ENCODE assay signal across 1 cellular context in genomic region chr1:75724472-75725022, GRCh38.
TF ChIP-seq lines count a peak whose summit lies in the region.

Gene ACADM (plus strand): TSS chr1:75724709. CDS start chr1:75724788, 79 bp downstream.

TF ChIP-seq in GM12878, 131 proteins besides CTCF, POLR2A, EP300 and RAD21 (continued from another document):
- TF ChIP-seq ZNF687 (IDR thresholded peaks at IDR 0.05) (peak; percentile 62; the same call in 1 of the 2 replicates), EED (IDR thresholded peaks at IDR 0.05; ENCODE audit: low read depth) (peak; percentile 81), ASH2L (IDR thresholded peaks at IDR 0.05; ENCODE audit: borderline replicate concordance, low read depth) (no peak), RCOR1 (conservative IDR thresholded peaks at IDR 0.05; ENCODE audit: low read depth, low read length) (no peak), SIX5 (IDR thresholded peaks at IDR 0.05; ENCODE audit: low read depth, low read length, severe bottlenecking) (no peak), MEF2A (IDR thresholded peaks at IDR 0.05; ENCODE audit: insufficient read depth, low read depth, low read length) (peak; percentile 75; the same call in 1 of the 2 replicates), PBX3 (IDR thresholded peaks at IDR 0.05; ENCODE audit: insufficient replicate concordance, low read depth, low read length) (no peak), BHLHE40 (IDR thresholded peaks at IDR 0.05; ENCODE audit: borderline replicate concordance in 1 of 2, low read depth in 2 of 2, low read length in 1 of 2) (peak; percentile 21 to 68; a peak in 1 of 4 replicates), TBL1XR1 (IDR thresholded peaks at IDR 0.05; ENCODE audit: low read depth, low read length) (0 out of 2 replicates have a peak, but pooled peaks have one; percentile 17), ZZZ3 (IDR thresholded peaks at IDR 0.05; ENCODE audit: control insufficient read depth, insufficient read length, low read depth) (no peak), POU2F2 (IDR thresholded peaks at IDR 0.05; ENCODE audit: borderline replicate concordance, low read depth, low read length) (peak; percentile 82; the same call in 1 of the 3 replicates), HDAC6 (IDR thresholded peaks at IDR 0.05; ENCODE audit: unreplicated experiment) (peak; percentile 40), NBN (IDR thresholded peaks at IDR 0.05) (no peak; the same call in none of the 2 replicates), RBBP5 (conservative IDR thresholded peaks at IDR 0.05) (no peak), MEF2B (IDR thresholded peaks at IDR 0.05; ENCODE audit: partially characterized antibody, poor library complexity, severe bottlenecking) (peak; percentile 61), ZBED1 (IDR thresholded peaks at IDR 0.05; ENCODE audit: borderline replicate concordance) (no peak; the same call in 1 of the 2 replicates), SKIL (IDR thresholded peaks at IDR 0.05; ENCODE audit: low read depth, poor library complexity, severe bottlenecking) (no peak), LARP7 (IDR thresholded peaks at IDR 0.05) (0 out of 2 replicates have a peak, but pooled peaks have one; percentile 61), TCF3 (IDR thresholded peaks at IDR 0.05; ENCODE audit: borderline replicate concordance, insufficient read depth, low read depth, low read length) (no peak; the same call in 1 of the 2 replicates), ZNF24 (IDR thresholded peaks at IDR 0.05) (0 out of 2 replicates have a peak, but pooled peaks have one; percentile 2), RELA (IDR thresholded peaks at IDR 0.05; ENCODE audit: borderline replicate concordance, partially characterized antibody) (peak; percentile 36), POLR2AphosphoS2 (IDR thresholded peaks at IDR 0.05; ENCODE audit: low read depth, low read length) (no peak; the same call in 1 of the 2 replicates)
- TF ChIP-seq, protein P1, sequence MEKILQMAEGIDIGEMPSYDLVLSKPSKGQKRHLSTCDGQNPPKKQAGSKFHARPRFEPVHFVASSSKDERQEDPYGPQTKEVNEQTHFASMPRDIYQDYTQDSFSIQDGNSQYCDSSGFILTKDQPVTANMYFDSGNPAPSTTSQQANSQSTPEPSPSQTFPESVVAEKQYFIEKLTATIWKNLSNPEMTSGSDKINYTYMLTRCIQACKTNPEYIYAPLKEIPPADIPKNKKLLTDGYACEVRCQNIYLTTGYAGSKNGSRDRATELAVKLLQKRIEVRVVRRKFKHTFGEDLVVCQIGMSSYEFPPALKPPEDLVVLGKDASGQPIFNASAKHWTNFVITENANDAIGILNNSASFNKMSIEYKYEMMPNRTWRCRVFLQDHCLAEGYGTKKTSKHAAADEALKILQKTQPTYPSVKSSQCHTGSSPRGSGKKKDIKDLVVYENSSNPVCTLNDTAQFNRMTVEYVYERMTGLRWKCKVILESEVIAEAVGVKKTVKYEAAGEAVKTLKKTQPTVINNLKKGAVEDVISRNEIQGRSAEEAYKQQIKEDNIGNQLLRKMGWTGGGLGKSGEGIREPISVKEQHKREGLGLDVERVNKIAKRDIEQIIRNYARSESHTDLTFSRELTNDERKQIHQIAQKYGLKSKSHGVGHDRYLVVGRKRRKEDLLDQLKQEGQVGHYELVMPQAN (conservative IDR thresholded peaks at IDR 0.05): peak; percentile 64; the same call in 1 of the 2 replicates
- TF ChIP-seq, protein P2, sequence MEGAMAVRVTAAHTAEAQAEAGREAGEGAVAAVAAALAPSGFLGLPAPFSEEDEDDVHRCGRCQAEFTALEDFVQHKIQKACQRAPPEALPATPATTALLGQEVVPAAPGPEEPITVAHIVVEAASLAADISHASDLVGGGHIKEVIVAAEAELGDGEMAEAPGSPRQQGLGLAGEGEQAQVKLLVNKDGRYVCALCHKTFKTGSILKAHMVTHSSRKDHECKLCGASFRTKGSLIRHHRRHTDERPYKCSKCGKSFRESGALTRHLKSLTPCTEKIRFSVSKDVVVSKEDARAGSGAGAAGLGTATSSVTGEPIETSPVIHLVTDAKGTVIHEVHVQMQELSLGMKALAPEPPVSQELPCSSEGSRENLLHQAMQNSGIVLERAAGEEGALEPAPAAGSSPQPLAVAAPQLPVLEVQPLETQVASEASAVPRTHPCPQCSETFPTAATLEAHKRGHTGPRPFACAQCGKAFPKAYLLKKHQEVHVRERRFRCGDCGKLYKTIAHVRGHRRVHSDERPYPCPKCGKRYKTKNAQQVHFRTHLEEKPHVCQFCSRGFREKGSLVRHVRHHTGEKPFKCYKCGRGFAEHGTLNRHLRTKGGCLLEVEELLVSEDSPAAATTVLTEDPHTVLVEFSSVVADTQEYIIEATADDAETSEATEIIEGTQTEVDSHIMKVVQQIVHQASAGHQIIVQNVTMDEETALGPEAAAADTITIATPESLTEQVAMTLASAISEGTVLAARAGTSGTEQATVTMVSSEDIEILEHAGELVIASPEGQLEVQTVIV (IDR thresholded peaks at IDR 0.05; ENCODE audit: borderline replicate concordance, partially characterized antibody): peak; percentile 15
- TF ChIP-seq, protein P3, sequence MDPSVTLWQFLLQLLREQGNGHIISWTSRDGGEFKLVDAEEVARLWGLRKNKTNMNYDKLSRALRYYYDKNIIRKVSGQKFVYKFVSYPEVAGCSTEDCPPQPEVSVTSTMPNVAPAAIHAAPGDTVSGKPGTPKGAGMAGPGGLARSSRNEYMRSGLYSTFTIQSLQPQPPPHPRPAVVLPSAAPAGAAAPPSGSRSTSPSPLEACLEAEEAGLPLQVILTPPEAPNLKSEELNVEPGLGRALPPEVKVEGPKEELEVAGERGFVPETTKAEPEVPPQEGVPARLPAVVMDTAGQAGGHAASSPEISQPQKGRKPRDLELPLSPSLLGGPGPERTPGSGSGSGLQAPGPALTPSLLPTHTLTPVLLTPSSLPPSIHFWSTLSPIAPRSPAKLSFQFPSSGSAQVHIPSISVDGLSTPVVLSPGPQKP (IDR thresholded peaks at IDR 0.05; ENCODE audit: low read depth, low read length): no peak
- TF ChIP-seq, protein P4, sequence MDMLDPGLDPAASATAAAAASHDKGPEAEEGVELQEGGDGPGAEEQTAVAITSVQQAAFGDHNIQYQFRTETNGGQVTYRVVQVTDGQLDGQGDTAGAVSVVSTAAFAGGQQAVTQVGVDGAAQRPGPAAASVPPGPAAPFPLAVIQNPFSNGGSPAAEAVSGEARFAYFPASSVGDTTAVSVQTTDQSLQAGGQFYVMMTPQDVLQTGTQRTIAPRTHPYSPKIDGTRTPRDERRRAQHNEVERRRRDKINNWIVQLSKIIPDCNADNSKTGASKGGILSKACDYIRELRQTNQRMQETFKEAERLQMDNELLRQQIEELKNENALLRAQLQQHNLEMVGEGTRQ (IDR thresholded peaks at IDR 0.05; ENCODE audit: borderline replicate concordance, low read depth, low read length): no peak
